ENCODE assay signal across 16 cellular contexts in the genomic region with DNA sequence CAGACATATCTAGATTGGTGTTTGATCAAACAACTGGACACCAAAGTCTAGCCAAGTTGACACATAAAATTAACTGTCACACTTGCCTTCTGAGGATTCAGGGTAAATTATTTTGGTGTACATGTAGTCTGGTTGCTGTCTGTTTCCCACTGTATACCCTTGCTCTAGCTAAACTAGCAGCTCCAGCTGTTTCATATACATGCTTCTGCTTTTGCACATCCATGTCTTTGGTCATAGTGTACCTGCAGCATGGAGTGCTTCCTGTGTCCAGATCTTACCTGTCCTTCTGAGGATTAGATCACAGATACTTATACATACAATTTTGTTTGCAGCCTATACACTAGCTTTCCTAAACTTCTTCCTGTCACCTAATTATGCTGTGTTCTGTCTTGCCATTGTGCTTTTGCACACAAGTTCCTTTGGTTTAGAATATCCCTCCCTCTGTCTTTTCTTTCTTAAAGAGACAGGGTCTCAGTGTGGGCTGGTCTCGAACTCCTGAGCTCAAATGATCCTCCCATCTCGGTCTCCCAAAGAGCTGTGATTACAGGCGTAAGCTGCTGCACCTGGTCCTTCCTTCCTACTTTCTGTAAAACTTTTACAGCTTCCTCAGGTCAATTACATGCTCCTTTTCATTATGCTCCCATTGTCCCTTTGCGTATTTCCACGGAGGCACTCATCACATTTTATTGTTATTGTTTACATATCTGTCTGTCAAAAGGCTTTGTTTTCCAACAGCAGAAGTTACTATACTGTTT. TPM values are rescaled to one million over a fixed set of nuclear protein-coding genes. Genes with fewer than 3 reads are reported as not detected.
DNase-seq lines count a peak whose midpoint lies in the region; ATAC-seq and TF ChIP-seq lines count a peak whose summit lies in the region.
"Had no signal": no experiment of that assay in that cellular context is flagged by ENCODE, and none has a peak within 500 bp of the region (broad histone marks: within the 10 kb centered on the region; RNA-seq: fewer than 3 reads in every experiment).

No MANE protein-coding gene starts in this region.

- H3K9me3 Mint-ChIP-seq in activated CD8-positive, alpha-beta T cell treated with anti-CD3 and anti-CD28 coated beads, Interleukin-2, amount 10 ng/mL, durations not matched to agents 7 days and 5 days (ENCODE audit: insufficient read depth) = no peaks in the 10 kb centered on the region
- H3K9me3 Mint-ChIP-seq: activated naive CD8-positive, alpha-beta T cell treated with anti-CD3 and anti-CD28 coated beads for 36 hours; neural crest cell had no signal

- no peaks in the 10 kb centered on the region for H3K36me3 Mint-ChIP-seq in activated CD8-positive, alpha-beta T cell treated with anti-CD3 and anti-CD28 coated beads, Interleukin-2, amount 10 ng/mL, durations not matched to agents 7 days and 5 days (ENCODE audit: low read depth)
- H3K36me3 Mint-ChIP-seq: activated naive CD8-positive, alpha-beta T cell treated with anti-CD3 and anti-CD28 coated beads for 36 hours; IgD-negative memory B cell had no signal

- no peak overlapping the region for H3K4me3 Mint-ChIP-seq in activated CD8-positive, alpha-beta T cell treated with anti-CD3 and anti-CD28 coated beads, Interleukin-2, amount 10 ng/mL, durations not matched to agents 7 days and 5 days
- H3K4me3 Mint-ChIP-seq: activated naive CD8-positive, alpha-beta T cell treated with anti-CD3 and anti-CD28 coated beads for 36 hours; IgD-negative memory B cell; neural crest cell had no signal

- DNase-seq in right lobe of liver = no peak
- DNase-seq in uterus = no peak
- DNase-seq in NCI-H1092 treated with DMSO at 0.1 percent for 48 hours (lab: John Stamatoyannopoulos, UW) = no peak
- no peak for DNase-seq in activated CD8-positive, alpha-beta T cell treated with anti-CD3 and anti-CD28 coated beads, Interleukin-2, amount 10 ng/mL, durations not matched to agents 7 days and 5 days
- DNase-seq: activated naive CD8-positive, alpha-beta T cell treated with anti-CD3 and anti-CD28 coated beads for 36 hours; cerebellar nuclear complex; glutamatergic neuron; GOT3; NCI-H1105 treated with DMSO at 0.1 percent for 48 hours; PC-3; stimulated activated naive CD4-positive, alpha-beta T cell treated with Interleukin-2 at 50 U/mL for 16 hours had no signal

- ATAC-seq in GM21619 (IDR thresholded peaks at IDR 0.05; ENCODE audit: unreplicated experiment) (peak; percentile 43), HG03354 (IDR thresholded peaks at IDR 0.05; ENCODE audit: poor library complexity, severe bottlenecking, unreplicated experiment) (peak; percentile 56), right lobe of liver (peak; percentile 30 to 49 (median 38)), HG03521 (IDR thresholded peaks at IDR 0.05; ENCODE audit: unreplicated experiment) (no peak)
- ATAC-seq in activated CD8-positive, alpha-beta T cell treated with anti-CD3 and anti-CD28 coated beads, Interleukin-2, amount 10 ng/mL, durations not matched to agents 7 days and 5 days = no peak
- ATAC-seq: PC-3 had no signal

- TF ChIP-seq POLR2A in right lobe of liver (IDR thresholded peaks at IDR 0.05) (no peak), uterus (IDR thresholded peaks at IDR 0.05) (no peak)

- H3K27ac Mint-ChIP-seq in activated CD8-positive, alpha-beta T cell treated with anti-CD3 and anti-CD28 coated beads, Interleukin-2, amount 10 ng/mL, durations not matched to agents 7 days and 5 days = no peak overlapping the region
- H3K27ac Mint-ChIP-seq: activated naive CD8-positive, alpha-beta T cell treated with anti-CD3 and anti-CD28 coated beads for 36 hours; IgD-negative memory B cell had no signal

- H3K9me3 ChIP-seq in right lobe of liver (no peaks in the 10 kb centered on the region), uterus (no peaks in the 10 kb centered on the region)

- H3K4me3 ChIP-seq in right lobe of liver = no peak overlapping the region
- no peak overlapping the region for H3K4me3 ChIP-seq in uterus

- 83% methylated on average over 5 of the region's 5 CpGs for WGBS in right lobe of liver (ENCODE audit: insufficient coverage, low coverage, low lambda C conversion rate, missing lambda C conversion rate)

- POLR2A ChIA-PET in activated CD8-positive, alpha-beta T cell treated with anti-CD3 and anti-CD28 coated beads, Interleukin-2, amount 10 ng/mL, durations not matched to agents 7 days and 5 days (lab: Charles Lee) = no interaction called here

- CTCF ChIA-PET in activated CD8-positive, alpha-beta T cell treated with anti-CD3 and anti-CD28 coated beads, Interleukin-2, amount 10 ng/mL, durations not matched to agents 7 days and 5 days (lab: Charles Lee) = no interaction called here

- H3K4me1 ChIP-seq in right lobe of liver (peaks cover 0 to 15% (median 3%) of the 10 kb centered on the region in 4 donors), uterus (peaks cover 4 to 6% of the 10 kb centered on the region in 2 donors)

- H3K36me3 ChIP-seq in right lobe of liver (no peaks in the 10 kb centered on the region), uterus (no peaks in the 10 kb centered on the region)

- H3K4me1 Mint-ChIP-seq in activated CD8-positive, alpha-beta T cell treated with anti-CD3 and anti-CD28 coated beads, Interleukin-2, amount 10 ng/mL, durations not matched to agents 7 days and 5 days (ENCODE audit: low read depth) = no peaks in the 10 kb centered on the region

- H3K27me3 ChIP-seq in right lobe of liver = no peaks in the 10 kb centered on the region
- no peaks in the 10 kb centered on the region for H3K27me3 ChIP-seq in uterus

- peak overlapping the region in 2 of 3 donors; percentile 54 to 70 for H3K27ac ChIP-seq in right lobe of liver
- peak overlapping the region; percentile 66 to 83 for H3K27ac ChIP-seq in uterus

- no peaks in the 10 kb centered on the region for H3K27me3 Mint-ChIP-seq in activated CD8-positive, alpha-beta T cell treated with anti-CD3 and anti-CD28 coated beads, Interleukin-2, amount 10 ng/mL, durations not matched to agents 7 days and 5 days (ENCODE audit: low read depth)
- H3K27me3 Mint-ChIP-seq: activated naive CD8-positive, alpha-beta T cell treated with anti-CD3 and anti-CD28 coated beads for 36 hours; IgD-negative memory B cell had no signal

- intact Hi-C loops in right lobe of liver (cut with DNase I) = no loop called here
- intact Hi-C loops in uterus (cut with DNase I; ENCODE audit: low total_unique reads) = no loop called here

- TF ChIP-seq CTCF in right lobe of liver (IDR thresholded peaks at IDR 0.05) (no peak), uterus (IDR thresholded peaks at IDR 0.05) (no peak)

RNA-seq across cellular contexts. Expression of gene TPST1, which starts 33.8 kb away (rescaled TPM):
- total RNA-seq in right lobe of liver (10 to 100 TPM; 18.0 to 40.5 (median 26.3) TPM), uterus (10 to 100 TPM; 21.0 to 97.0 (median 34.8) TPM)
- total RNA-seq in activated CD8-positive, alpha-beta T cell treated with anti-CD3 and anti-CD28 coated beads, Interleukin-2, amount 10 ng/mL, durations not matched to agents 7 days and 5 days = 1 to 10 TPM; 1.6 to 1.8 TPM

Comparison
In these comparisons a context has a peak if more than half of its experiments do, and no peak if none do; other contexts are left out.
1. ATAC-seq: peak in GM21619 (single experiment), HG03354 (single experiment) and right lobe of liver (4 of 4); none in activated CD8-positive, alpha-beta T cell treated with anti-CD3 and anti-CD28 coated beads, Interleukin-2, amount 10 ng/mL, durations not matched to agents 7 days and 5 days (single experiment) and HG03521 (single experiment).
2. RNA of gene TPST1, which starts 33.8 kb away (total RNA-seq): 21.0 to 97.0 TPM in uterus and 18.0 to 40.5 TPM in right lobe of liver; 1.6 to 1.8 TPM in activated CD8-positive, alpha-beta T cell treated with anti-CD3 and anti-CD28 coated beads, Interleukin-2, amount 10 ng/mL, durations not matched to agents 7 days and 5 days; every median in the first group is over 4 times any median in the second.